Comparison of ENCODE assay signal across 8 cellular contexts in genomic region chr1:109151146-109151545, GRCh38. TPM values are rescaled to one million over a fixed set of nuclear protein-coding genes. Genes with fewer than 3 reads are reported as not detected.
DNase-seq lines count a peak whose midpoint lies in the region; ATAC-seq and TF ChIP-seq lines count a peak whose summit lies in the region.

No MANE protein-coding gene starts in this region.

- no peaks in the 10 kb centered on the region for H3K27me3 Mint-ChIP-seq in T-helper 2 cell treated with Interferon-gamma antibody and Interleukin-4, amounts not matched to agents 5 μg/mL and 100 μg/mL, for 36 hours (ENCODE audit: low read depth)

- no peaks in the 10 kb centered on the region for H3K4me1 Mint-ChIP-seq in T-helper 2 cell treated with Interferon-gamma antibody and Interleukin-4, amounts not matched to agents 5 μg/mL and 100 μg/mL, for 36 hours (ENCODE audit: low read depth)

- no peaks in the 10 kb centered on the region for H3K36me3 Mint-ChIP-seq in T-helper 2 cell treated with Interferon-gamma antibody and Interleukin-4, amounts not matched to agents 5 μg/mL and 100 μg/mL, for 36 hours (ENCODE audit: low read depth)

- no peak for TF ChIP-seq POLR2A in prostate gland (IDR thresholded peaks at IDR 0.05)

- DNase-seq in GM23248 (peak; percentile 80), Right ventricle myocardium superior (peak; percentile 57), prostate gland (ENCODE audit: low spot score) (peak; percentile 27), DMS79 (lab: John Stamatoyannopoulos, UW) (no peak), DMS79 treated with DMSO at 0.1 percent for 48 hours (lab: John Stamatoyannopoulos, UW) (no peak)
- no peak for DNase-seq in T-helper 2 cell treated with Interferon-gamma antibody and Interleukin-4, amounts not matched to agents 5 μg/mL and 100 μg/mL, for 36 hours (ENCODE audit: low spot score)

- peaks cover 7% of the 10 kb centered on the region for H3K4me1 ChIP-seq in GM23248 (ENCODE audit: insufficient read depth)
- H3K4me1 ChIP-seq in prostate gland (replicated peaks): peaks cover 32% of the 10 kb centered on the region

- H3K27ac Mint-ChIP-seq in T-helper 2 cell treated with Interferon-gamma antibody and Interleukin-4, amounts not matched to agents 5 μg/mL and 100 μg/mL, for 36 hours: no peak overlapping the region

- H3K27me3 ChIP-seq in GM23248 (replicated peaks; ENCODE audit: insufficient read depth): no peaks in the 10 kb centered on the region
- H3K27me3 ChIP-seq in prostate gland (replicated peaks; ENCODE audit: insufficient read depth): no peaks in the 10 kb centered on the region

- WGBS in GM23248 (ENCODE audit: low coverage in 1 of 2, low lambda C conversion rate in 2 of 2, missing lambda C conversion rate in 2 of 2), 2 experiments: 40% methylated on average over 3 of the region's 3 CpGs
- 60% methylated on average over 3 of the region's 3 CpGs for WGBS in prostate gland

- peak; percentile 84 for ATAC-seq in SK-N-SH treated with all-trans-retinoic acid at 6 μM for 48 hours
- ATAC-seq in Right ventricle myocardium superior (ENCODE audit: poor library complexity): peak; percentile 82
- ATAC-seq in GM18909 (IDR thresholded peaks at IDR 0.05; ENCODE audit: poor library complexity, unreplicated experiment): no peak

- H3K4me3 Mint-ChIP-seq in T-helper 2 cell treated with Interferon-gamma antibody and Interleukin-4, amounts not matched to agents 5 μg/mL and 100 μg/mL, for 36 hours: no peak overlapping the region

- H4K20me1 ChIP-seq in GM23248 (ENCODE audit: insufficient read depth): no peaks in the 10 kb centered on the region

- H3K36me3 ChIP-seq in GM23248 (ENCODE audit: low read depth) (no peaks in the 10 kb centered on the region), prostate gland (no peaks in the 10 kb centered on the region)

- H3K79me2 ChIP-seq in GM23248 (ENCODE audit: insufficient read depth): no peaks in the 10 kb centered on the region

- H3F3A ChIP-seq in GM23248 (ENCODE audit: insufficient read depth): no peaks in the 10 kb centered on the region

- peak overlapping the region; percentile 35; the same call in 1 of the 2 replicates for H3K9ac ChIP-seq in GM23248

- in situ Hi-C loops in GM23248 (cut with MboI): no loop called here

- no peaks in the 10 kb centered on the region for H3K9me3 Mint-ChIP-seq in T-helper 2 cell treated with Interferon-gamma antibody and Interleukin-4, amounts not matched to agents 5 μg/mL and 100 μg/mL, for 36 hours

- no peaks in the 10 kb centered on the region for H3K9me2 ChIP-seq in GM23248 (ENCODE audit: insufficient read depth)

- H2AFZ ChIP-seq in GM23248: peak overlapping the region; percentile 91

- H3K9me3 ChIP-seq in GM23248 (ENCODE audit: low read depth) (no peaks in the 10 kb centered on the region), prostate gland (no peaks in the 10 kb centered on the region)

- H3K4me3 ChIP-seq in GM23248 (no peak overlapping the region), prostate gland (no peak overlapping the region)

- no peak overlapping the region for H3K4me2 ChIP-seq in GM23248 (ENCODE audit: unreplicated experiment)

- intact Hi-C loops in Right ventricle myocardium superior (cut with DNase I) (no loop called here), prostate gland (cut with DNase I) (no loop called here)

- TF ChIP-seq CTCF in prostate gland (IDR thresholded peaks at IDR 0.05): no peak

- H3K27ac ChIP-seq in GM23248 (no peak overlapping the region), prostate gland (peak overlapping the region; percentile 77 to 84)

TF ChIP-seq in SK-N-SH treated with all-trans-retinoic acid at 6 μM for 48 hours, 23 proteins besides CTCF, POLR2A, EP300 and RAD21:
- TF ChIP-seq ZFP30 (CRISPR knock-in tag; IDR thresholded peaks at IDR 0.05) (no peak), PPARA (CRISPR knock-in tag; IDR thresholded peaks at IDR 0.05; ENCODE audit: borderline replicate concordance) (no peak)

RNA-seq across cellular contexts. Expression of gene ELAPOR1, which starts 37.2 kb away (rescaled TPM):
- 0.51 and 0.54 TPM in 2 replicates for total RNA-seq in GM23248 (2014; rRNA removed; shearing (Covaris generic))
- 0.56 and 1.2 TPM in 2 replicates for polyA plus RNA-seq in GM23248 (2016; fragmentation: Nextera tagmentation; extraction: Ambion mirVana)
- total RNA-seq in Right ventricle myocardium superior (0.19 TPM), prostate gland (100 to 1,000 TPM; 102 to 621 TPM)

Comparison
In these comparisons a context has a peak if more than half of its experiments do, and no peak if none do; other contexts are left out.
1. DNase-seq: peak in GM23248 (single experiment), Right ventricle myocardium superior (single experiment) and prostate gland (single experiment); none in DMS79 (single experiment), T-helper 2 cell treated with Interferon-gamma antibody and Interleukin-4, amounts not matched to agents 5 μg/mL and 100 μg/mL, for 36 hours (single experiment) and DMS79 treated with DMSO at 0.1 percent for 48 hours (single experiment).
2. RNA of gene ELAPOR1, which starts 37.2 kb away (total RNA-seq): 102 to 621 TPM in prostate gland; 0.51 to 0.54 TPM in GM23248 and 0.19 TPM in Right ventricle myocardium superior (single experiment); every median in the first group is over 10 times any median in the second.